12 cellular contexts compared by ENCODE assay signal in genomic region chr14:84254205-84254788, GRCh38.
DNase-seq lines count a peak whose midpoint lies in the region; ATAC-seq, FAIRE-seq and TF ChIP-seq lines count a peak whose summit lies in the region.
"Had no signal": no experiment of that assay in that cellular context is flagged by ENCODE, and none has a peak within 500 bp of the region (broad histone marks: within the 10 kb centered on the region; RNA-seq: fewer than 3 reads in every experiment).

No MANE protein-coding gene starts in this region.

- peak; percentile 61 for DNase-seq in NCI-H2171 treated with DMSO at 0.1 percent for 48 hours (lab: John Stamatoyannopoulos, UW)
- DNase-seq in NCI-H2171 (lab: John Stamatoyannopoulos, UW), result no peak
- no peak for DNase-seq in H1 (ENCODE audit: low read depth in 1 of 2, low spot score in 2 of 2)
- DNase-seq in right lobe of liver, result no peak
- no peak for DNase-seq in aorta
- no peak for DNase-seq in posterior vena cava (ENCODE audit: low spot score)
- DNase-seq in SKM-1 treated with dmso at 0.1 percent for 144 hours (lab: John Stamatoyannopoulos, UW; ENCODE audit: unreplicated experiment), result no peak
- DNase-seq in HK-2 (ENCODE audit: unreplicated experiment), result no peak
- DNase-seq: 8988T, NCI-H446, SHP77 treated with DMSO at 0.1 percent for 48 hours had no signal

- WGBS in H1 (ENCODE audit: extremely low coverage in 1 of 2, insufficient coverage in 1 of 2, insufficient read length in 1 of 2, insufficient replicate concordance in 2 of 2, low coverage in 1 of 2, low lambda C conversion rate in 2 of 2, missing lambda C conversion rate in 1 of 2), 2 experiments, result 71% methylated on average over 8 of the region's 8 CpGs; no CpG with 5 or more reads in 1 of the 2 experiments
- 13% methylated on average over 8 of the region's 8 CpGs for WGBS in right lobe of liver (ENCODE audit: insufficient coverage, low coverage, low lambda C conversion rate, missing lambda C conversion rate)
- 20 to 36% methylated on average over 8 of the region's 8 CpGs for WGBS in aorta, 2 donors

- H3K4me1 ChIP-seq in H1 (replicated peaks in 1 of 4; ENCODE audit: control insufficient read depth in 3 of 4, insufficient read depth in 4 of 4, low read length in 3 of 4) (peaks cover 0 to 2% (median 1%) of the 10 kb centered on the region in 4 experiments; a peak in 1 of 7 replicates), right lobe of liver (no peaks in the 10 kb centered on the region), aorta (ENCODE audit: control insufficient read depth in 1 of 2, insufficient read depth in 2 of 2, low read length in 2 of 2) (no peaks in the 10 kb centered on the region)

- H2BK20ac ChIP-seq in H1 (ENCODE audit: low read length), result no peak overlapping the region

- H2BK5ac ChIP-seq in H1 (ENCODE audit: low read depth, low read length), result no peak overlapping the region

- H3K27ac ChIP-seq in H1 (ENCODE audit: low read depth, low read length) (no peak overlapping the region), right lobe of liver (no peak overlapping the region), aorta (ENCODE audit: low read depth in 1 of 2, low read length in 2 of 2) (no peak overlapping the region)
- H3K27ac ChIP-seq: KMS-11 had no signal

- ATAC-seq in right lobe of liver (peak; percentile 73 to 88 (median 82)), aorta (ENCODE audit: low FRiP score) (peak; percentile 50)

- no peak overlapping the region for H3K4ac ChIP-seq in H1 (replicated peaks; ENCODE audit: insufficient read length, low read depth, low read length)

- H3K9ac ChIP-seq in H1 (replicated peaks in 1 of 4; ENCODE audit: extremely low read depth in 1 of 4, low read depth in 3 of 4, low read length in 3 of 4), result no peak overlapping the region; a peak in 1 of 7 replicates
- H3K9ac ChIP-seq: KMS-11 had no signal

- no peaks in the 10 kb centered on the region for H3K27me3 ChIP-seq in H1 (replicated peaks in 1 of 4; ENCODE audit: control insufficient read depth in 3 of 4, extremely low read depth in 1 of 4, insufficient read depth in 3 of 4, low read length in 3 of 4)
- H3K27me3 ChIP-seq in right lobe of liver, result no peaks in the 10 kb centered on the region
- H3K27me3 ChIP-seq in aorta (ENCODE audit: control insufficient read depth in 1 of 2, insufficient read depth in 2 of 2, low read length in 1 of 2), result no peaks in the 10 kb centered on the region

- POLR2A ChIA-PET in H1 (lab: Charles Lee; ENCODE audit: partially characterized antibody), result no interaction called here

- H2AFZ ChIP-seq in H1 (ENCODE audit: low read length), result peak overlapping the region; percentile 93; the same call in 1 of the 2 replicates

- CTCF ChIA-PET in H1 (lab: Charles Lee; ENCODE audit: partially characterized antibody), result interaction anchor here (0.6 kb wide), 1 partner anchor 258 kb away, joined by 3 read pairs; no protein-coding TSS in a partner anchor

- H2AK5ac ChIP-seq in H1 (ENCODE audit: low read depth, low read length), result no peak overlapping the region

- TF ChIP-seq POLR2A in H1 (IDR thresholded peaks at IDR 0.05; ENCODE audit: control extremely low read depth in 1 of 2, low read depth in 2 of 2, low read length in 2 of 2) (no peak), right lobe of liver (IDR thresholded peaks at IDR 0.05) (no peak)

- no peak overlapping the region for H3K4me2 ChIP-seq in H1 (ENCODE audit: insufficient read depth in 1 of 2, low read depth in 2 of 2, low read length in 2 of 2)
- H3K4me2 ChIP-seq: KMS-11 had no signal

- H3K4me3 ChIP-seq in H1 (ENCODE audit: extremely low read depth in 1 of 4, insufficient read depth in 2 of 4, low read depth in 3 of 4, low read length in 4 of 4) (no peak overlapping the region), right lobe of liver (no peak overlapping the region), aorta (ENCODE audit: low read length in 2 of 2) (no peak overlapping the region)

- H3K36me3 ChIP-seq in H1 (ENCODE audit: control insufficient read depth in 2 of 4, insufficient read depth in 4 of 4, low read length in 3 of 4) (no peaks in the 10 kb centered on the region), right lobe of liver (no peaks in the 10 kb centered on the region), aorta (ENCODE audit: control insufficient read depth in 1 of 2, insufficient read depth in 2 of 2, low read length in 1 of 2) (no peaks in the 10 kb centered on the region)

- no peak for TF ChIP-seq EP300 in H1 (IDR thresholded peaks at IDR 0.05; ENCODE audit: borderline replicate concordance in 1 of 2, low read depth in 2 of 2, low read length in 2 of 2)

- H3K56ac ChIP-seq in H1 (replicated peaks; ENCODE audit: insufficient read length, low read depth, low read length), result no peak overlapping the region

- no peak for FAIRE-seq in H1 (lab: Jason Lieb, UNC)

- TF ChIP-seq CTCF in H1 (IDR thresholded peaks at IDR 0.05; ENCODE audit: control extremely low read depth in 1 of 3, insufficient read depth in 1 of 3, low read depth in 1 of 3, low read length in 3 of 3) (no peak), right lobe of liver (IDR thresholded peaks at IDR 0.05) (no peak)

- H3K9me3 ChIP-seq in H1 (ENCODE audit: insufficient read depth in 2 of 2, low read depth in 1 of 2, low read length in 1 of 2) (no peaks in the 10 kb centered on the region), right lobe of liver (no peaks in the 10 kb centered on the region), aorta (ENCODE audit: control insufficient read depth, low read length) (no peaks in the 10 kb centered on the region)

- intact Hi-C loops in right lobe of liver (cut with DNase I) (no loop called here), aorta (cut with DNase I) (no loop called here), posterior vena cava (cut with DNase I) (no loop called here)

- no peak for TF ChIP-seq RAD21 in H1 (IDR thresholded peaks at IDR 0.05 in 1 of 2, conservative IDR thresholded peaks at IDR 0.05 in 1 of 2; ENCODE audit: low read depth in 2 of 2, low read length in 2 of 2)

- H4K20me1 ChIP-seq in H1 (replicated peaks in 1 of 2; ENCODE audit: control insufficient read depth in 1 of 2, insufficient read depth in 2 of 2, low read length in 2 of 2), result no peaks in the 10 kb centered on the region

- H4K8ac ChIP-seq in H1 (ENCODE audit: extremely low read depth, insufficient read depth, low read length), result no peak overlapping the region

- H3K79me2 ChIP-seq in H1 (ENCODE audit: control insufficient read depth in 1 of 2, insufficient read depth in 2 of 2, low read length in 2 of 2), result no peaks in the 10 kb centered on the region

- no peak overlapping the region for H2BK12ac ChIP-seq in H1 (ENCODE audit: low read depth, low read length)

- no peak overlapping the region for H2BK120ac ChIP-seq in H1 (replicated peaks; ENCODE audit: low read depth, low read length)

- no peak overlapping the region for H3K23ac ChIP-seq in H1 (ENCODE audit: insufficient read length)

- no peak overlapping the region for H2BK15ac ChIP-seq in H1 (ENCODE audit: low read length)

- no peak overlapping the region for H4K5ac ChIP-seq in H1 (ENCODE audit: insufficient read length, low read depth, low read length)

- no peak overlapping the region for H3K14ac ChIP-seq in H1 (ENCODE audit: insufficient read length)

- H4K91ac ChIP-seq in H1 (replicated peaks; ENCODE audit: insufficient read length, low read length), result no peak overlapping the region

- no peaks in the 10 kb centered on the region for H3K79me1 ChIP-seq in H1 (ENCODE audit: low read depth, low read length)

- H3K23me2 ChIP-seq in H1 (ENCODE audit: low read depth, low read length), result no peaks in the 10 kb centered on the region

- H3K18ac ChIP-seq in H1 (ENCODE audit: extremely low read depth, low read length), result no peak overlapping the region

TF ChIP-seq in H1, 55 proteins besides CTCF, POLR2A, EP300 and RAD21:
- TF ChIP-seq MAX (IDR thresholded peaks at IDR 0.05) (no peak), SAP30 (IDR thresholded peaks at IDR 0.05; ENCODE audit: insufficient read depth, insufficient replicate concordance, low read length) (no peak), JUND (IDR thresholded peaks at IDR 0.05; ENCODE audit: low read length) (no peak), KDM4A (IDR thresholded peaks at IDR 0.05; ENCODE audit: low read depth, low read length, severe bottlenecking) (no peak), TBP (IDR thresholded peaks at IDR 0.05; ENCODE audit: low read depth, low read length) (no peak), SIN3A (conservative IDR thresholded peaks at IDR 0.05 in 1 of 2, IDR thresholded peaks at IDR 0.05 in 1 of 2; ENCODE audit: low read depth in 1 of 2, low read length in 2 of 2) (no peak), HDAC2 (IDR thresholded peaks at IDR 0.05; ENCODE audit: borderline replicate concordance in 1 of 2, low read depth in 2 of 2, low read length in 2 of 2) (no peak), CBX5 (IDR thresholded peaks at IDR 0.05; ENCODE audit: low read depth, low read length) (no peak)
